1 cellular context compared by ENCODE assay signal in genomic region chr20:3925899-3926638, GRCh38.
TF ChIP-seq lines count a peak whose summit lies in the region.

No MANE protein-coding gene starts in this region.

TF ChIP-seq in HepG2, 621 proteins besides CTCF, POLR2A, EP300 and RAD21 (continued from another document):
- TF ChIP-seq SIN3B (IDR thresholded peaks at IDR 0.05; ENCODE audit: low read length) (no peak), ZC3H13 (CRISPR knock-in tag; IDR thresholded peaks at IDR 0.05) (peak; percentile 58; the same call in 1 of the 2 replicates), SKIL (CRISPR knock-in tag; IDR thresholded peaks at IDR 0.05; ENCODE audit: borderline replicate concordance) (peak; percentile 25; the same call in 1 of the 2 replicates), KDM2A (CRISPR knock-in tag; IDR thresholded peaks at IDR 0.05; ENCODE audit: borderline replicate concordance, low read depth) (peak; percentile 5; the same call in 1 of the 2 replicates), MTERF4 (CRISPR knock-in tag; IDR thresholded peaks at IDR 0.05) (no peak)
